In genomic region chr5:74791669-74792068, GRCh38 we compare ENCODE assay signal across 1 cellular context.
TF ChIP-seq lines count a peak whose summit lies in the region.

No MANE protein-coding gene starts in this region.

TF ChIP-seq in GM12878, 131 proteins besides CTCF, POLR2A, EP300 and RAD21:
- TF ChIP-seq RAD51 (IDR thresholded peaks at IDR 0.05) = peak; percentile 40; the same call in 1 of the 2 replicates
